8 cellular contexts compared by ENCODE assay signal in the genomic region with DNA sequence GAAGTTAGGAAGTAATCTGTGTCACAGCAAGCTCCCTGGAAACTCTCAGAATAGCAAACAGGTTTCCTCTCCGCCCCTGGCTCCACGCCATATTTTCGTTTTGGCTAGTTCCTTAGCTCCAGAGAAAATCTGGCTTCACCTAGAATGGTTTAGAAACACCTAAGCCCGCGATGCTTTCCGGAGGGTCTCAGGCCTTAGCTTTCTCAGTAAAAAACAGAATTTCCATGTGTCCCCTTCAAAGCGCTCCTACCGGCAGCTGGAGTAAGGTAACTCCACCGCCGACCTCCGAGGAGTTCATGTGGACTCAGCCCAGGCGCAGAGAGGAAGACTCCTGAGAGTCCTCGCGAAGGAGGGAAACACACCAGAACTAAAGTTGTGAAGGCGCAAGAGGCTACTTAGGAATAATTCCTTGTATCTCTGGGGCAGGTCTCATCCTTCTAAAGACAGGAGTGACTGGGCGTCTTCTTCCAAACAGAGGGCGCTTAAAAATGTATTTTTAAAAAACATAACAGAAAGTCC. TPM values are rescaled to one million over a fixed set of nuclear protein-coding genes. Genes with fewer than 3 reads are reported as not detected.
DNase-seq lines count a peak whose midpoint lies in the region; ATAC-seq and TF ChIP-seq lines count a peak whose summit lies in the region.

No MANE protein-coding gene starts in this region.

- POLR2A ChIA-PET in WTC11 (lab: Charles Lee): interaction anchor here (0.8 to 1.3 kb wide), 3 partner anchors 9 to 146 kb away, joined by 3 read pairs; no protein-coding TSS in a partner anchor

- H3K36me3 Mint-ChIP-seq in WTC11: no peaks in the 10 kb centered on the region
- H3K36me3 Mint-ChIP-seq in memory B cell: peaks cover 31% of the 10 kb centered on the region

- TF ChIP-seq RAD21 in Ishikawa (IDR thresholded peaks at IDR 0.05; ENCODE audit: low read depth): no peak

- H3K4me3 Mint-ChIP-seq in WTC11 (peak overlapping the region; percentile 90), memory B cell (peak overlapping the region; percentile 99)
- peak overlapping the region; percentile 82 to 92 for H3K4me3 Mint-ChIP-seq in stimulated activated naive CD8-positive, alpha-beta T cell treated with anti-CD3 and anti-CD28 coated beads, Interleukin-15, amount 100 ng/mL, for 72 hours

- peak overlapping the region; percentile 27; the same call in 1 of the 2 replicates for H3K27ac Mint-ChIP-seq in WTC11
- H3K27ac Mint-ChIP-seq in memory B cell: peak overlapping the region; percentile 88
- peak overlapping the region; percentile 86 to 94 for H3K27ac Mint-ChIP-seq in stimulated activated naive CD8-positive, alpha-beta T cell treated with anti-CD3 and anti-CD28 coated beads, Interleukin-15, amount 100 ng/mL, for 72 hours

- H3K4me1 Mint-ChIP-seq in WTC11 (peaks cover 16% of the 10 kb centered on the region), memory B cell (peaks cover 62% of the 10 kb centered on the region)
- H3K4me1 Mint-ChIP-seq in stimulated activated naive CD8-positive, alpha-beta T cell treated with anti-CD3 and anti-CD28 coated beads, Interleukin-15, amount 100 ng/mL, for 72 hours: peaks cover 50% of the 10 kb centered on the region

- TF ChIP-seq CTCF in WTC11 (IDR thresholded peaks at IDR 0.05): no peak

- no peak for TF ChIP-seq EP300 in Ishikawa (IDR thresholded peaks at IDR 0.05; ENCODE audit: borderline replicate concordance)

- peak; percentile 54 for ATAC-seq in WTC11
- ATAC-seq in memory B cell (ENCODE audit: low read depth): peak; percentile 9
- peak; percentile 61 for ATAC-seq in stimulated activated naive CD8-positive, alpha-beta T cell treated with anti-CD3 and anti-CD28 coated beads, Interleukin-15, amount 100 ng/mL, for 72 hours
- ATAC-seq in GM21825 (IDR thresholded peaks at IDR 0.05; ENCODE audit: unreplicated experiment): no peak
- ATAC-seq in GM21717 (IDR thresholded peaks at IDR 0.05; ENCODE audit: unreplicated experiment): no peak

- no peaks in the 10 kb centered on the region for H3K9me3 Mint-ChIP-seq in WTC11
- no peaks in the 10 kb centered on the region for H3K9me3 Mint-ChIP-seq in memory B cell
- no peaks in the 10 kb centered on the region for H3K9me3 Mint-ChIP-seq in stimulated activated naive CD8-positive, alpha-beta T cell treated with anti-CD3 and anti-CD28 coated beads, Interleukin-15, amount 100 ng/mL, for 72 hours

- peaks cover 22% of the 10 kb centered on the region for H3K27me3 Mint-ChIP-seq in WTC11 (ENCODE audit: low read depth)
- no peaks in the 10 kb centered on the region for H3K27me3 Mint-ChIP-seq in memory B cell
- H3K27me3 Mint-ChIP-seq in stimulated activated naive CD8-positive, alpha-beta T cell treated with anti-CD3 and anti-CD28 coated beads, Interleukin-15, amount 100 ng/mL, for 72 hours: no peaks in the 10 kb centered on the region

- peak; percentile 15 for DNase-seq in EL
- DNase-seq in WTC11 (ENCODE audit: low spot score): peak; percentile 45
- DNase-seq in effector CD8-positive, alpha-beta T cell (lab: John Stamatoyannopoulos, UW): peak; percentile 5
- DNase-seq in memory B cell (ENCODE audit: low spot score in 2 of 2): no peak
- peak; percentile 36 to 46 for DNase-seq in stimulated activated naive CD8-positive, alpha-beta T cell treated with anti-CD3 and anti-CD28 coated beads, Interleukin-15, amount 100 ng/mL, for 72 hours

- CTCF ChIA-PET in WTC11 (lab: Charles Lee): interaction anchor here (0.8 to 2.2 kb wide), 11 partner anchors 9 to 162 kb away, joined by 3 to 21 read pairs (median 5); no protein-coding TSS in a partner anchor

TF ChIP-seq in Ishikawa, 13 proteins besides CTCF, POLR2A, EP300 and RAD21:
- no peak for TF ChIP-seq CEBPB (IDR thresholded peaks at IDR 0.05)
- TF ChIP-seq YY1 (IDR thresholded peaks at IDR 0.05; ENCODE audit: low read depth): no peak
- peak; percentile 57; the same call in 1 of the 2 replicates for TF ChIP-seq NFIC (IDR thresholded peaks at IDR 0.05)

TF ChIP-seq in WTC11, 78 proteins besides CTCF, POLR2A, EP300 and RAD21:
- TF ChIP-seq, protein P1, sequence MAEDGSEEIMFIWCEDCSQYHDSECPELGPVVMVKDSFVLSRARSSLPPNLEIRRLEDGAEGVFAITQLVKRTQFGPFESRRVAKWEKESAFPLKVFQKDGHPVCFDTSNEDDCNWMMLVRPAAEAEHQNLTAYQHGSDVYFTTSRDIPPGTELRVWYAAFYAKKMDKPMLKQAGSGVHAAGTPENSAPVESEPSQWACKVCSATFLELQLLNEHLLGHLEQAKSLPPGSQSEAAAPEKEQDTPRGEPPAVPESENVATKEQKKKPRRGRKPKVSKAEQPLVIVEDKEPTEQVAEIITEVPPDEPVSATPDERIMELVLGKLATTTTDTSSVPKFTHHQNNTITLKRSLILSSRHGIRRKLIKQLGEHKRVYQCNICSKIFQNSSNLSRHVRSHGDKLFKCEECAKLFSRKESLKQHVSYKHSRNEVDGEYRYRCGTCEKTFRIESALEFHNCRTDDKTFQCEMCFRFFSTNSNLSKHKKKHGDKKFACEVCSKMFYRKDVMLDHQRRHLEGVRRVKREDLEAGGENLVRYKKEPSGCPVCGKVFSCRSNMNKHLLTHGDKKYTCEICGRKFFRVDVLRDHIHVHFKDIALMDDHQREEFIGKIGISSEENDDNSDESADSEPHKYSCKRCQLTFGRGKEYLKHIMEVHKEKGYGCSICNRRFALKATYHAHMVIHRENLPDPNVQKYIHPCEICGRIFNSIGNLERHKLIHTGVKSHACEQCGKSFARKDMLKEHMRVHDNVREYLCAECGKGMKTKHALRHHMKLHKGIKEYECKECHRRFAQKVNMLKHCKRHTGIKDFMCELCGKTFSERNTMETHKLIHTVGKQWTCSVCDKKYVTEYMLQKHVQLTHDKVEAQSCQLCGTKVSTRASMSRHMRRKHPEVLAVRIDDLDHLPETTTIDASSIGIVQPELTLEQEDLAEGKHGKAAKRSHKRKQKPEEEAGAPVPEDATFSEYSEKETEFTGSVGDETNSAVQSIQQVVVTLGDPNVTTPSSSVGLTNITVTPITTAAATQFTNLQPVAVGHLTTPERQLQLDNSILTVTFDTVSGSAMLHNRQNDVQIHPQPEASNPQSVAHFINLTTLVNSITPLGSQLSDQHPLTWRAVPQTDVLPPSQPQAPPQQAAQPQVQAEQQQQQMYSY (CRISPR knock-in tag; IDR thresholded peaks at IDR 0.05): peak; percentile 93
- TF ChIP-seq CREM (CRISPR knock-in tag; IDR thresholded peaks at IDR 0.05): no peak
TF ChIP-seq in WTC11: peak in this region for 1.

RNA-seq across cellular contexts. Expression of a gene that starts 0.4 kb away (rescaled TPM):
- total RNA-seq in WTC11 (2021): 8.8 to 15.0 TPM (median 11.9 TPM) in 3 replicates

Comparison
In these comparisons a context has a peak if more than half of its experiments do, and no peak if none do; other contexts are left out.
1. DNase-seq: peak in EL (single experiment), WTC11 (single experiment), effector CD8-positive, alpha-beta T cell (single experiment) and stimulated activated naive CD8-positive, alpha-beta T cell treated with anti-CD3 and anti-CD28 coated beads, Interleukin-15, amount 100 ng/mL, for 72 hours (2 of 2); none in memory B cell (0 of 2).
2. ATAC-seq: peak in WTC11 (single experiment), memory B cell (single experiment) and stimulated activated naive CD8-positive, alpha-beta T cell treated with anti-CD3 and anti-CD28 coated beads, Interleukin-15, amount 100 ng/mL, for 72 hours (single experiment); none in GM21825 (single experiment) and GM21717 (single experiment).
3. H3K27ac Mint-ChIP-seq: peak in every context shown above with its lines; median percentile 90 in stimulated activated naive CD8-positive, alpha-beta T cell treated with anti-CD3 and anti-CD28 coated beads, Interleukin-15, amount 100 ng/mL, for 72 hours; 88 in memory B cell; 27 in WTC11.
4. Peak in every context shown above with its lines, with median percentiles within 50 percentile points of each other: H3K4me3 Mint-ChIP-seq.